13 cellular contexts compared by ENCODE assay signal in genomic region chr5:31771045-31771444, GRCh38.
DNase-seq lines count a peak whose midpoint lies in the region; ATAC-seq and TF ChIP-seq lines count a peak whose summit lies in the region.
"Had no signal": no experiment of that assay in that cellular context is flagged by ENCODE, and none has a peak within 500 bp of the region (broad histone marks: within the 10 kb centered on the region; RNA-seq: fewer than 3 reads in every experiment).

No MANE protein-coding gene starts in this region.

- no peak for TF ChIP-seq CTCF in GM06990 (IDR thresholded peaks at IDR 0.05; ENCODE audit: insufficient read depth, low read length, poor library complexity, severe bottlenecking)

- peak; percentile 92 for ATAC-seq in HG02610 (IDR thresholded peaks at IDR 0.05; ENCODE audit: unreplicated experiment)
- ATAC-seq in HG03378 (IDR thresholded peaks at IDR 0.05; ENCODE audit: unreplicated experiment) = peak; percentile 95
- ATAC-seq: lower lobe of right lung, Panc1 had no signal

- H3K36me3 ChIP-seq in GM06990 (ENCODE audit: control insufficient read depth, insufficient read depth, low read length) = no peaks in the 10 kb centered on the region
- H3K36me3 ChIP-seq: lower lobe of right lung, upper lobe of left lung had no signal

- H3K4me3 ChIP-seq in GM06990 (replicated peaks; ENCODE audit: low read depth, low read length) = no peak overlapping the region
- H3K4me3 ChIP-seq: lower lobe of right lung, upper lobe of left lung had no signal

- H3K27me3 ChIP-seq in GM06990 (replicated peaks; ENCODE audit: control insufficient read depth, insufficient read depth, low read length) = no peaks in the 10 kb centered on the region
- H3K27me3 ChIP-seq: upper lobe of left lung had no signal

- DNase-seq in GM06990 (ENCODE audit: extremely low read depth, insufficient read length) = peak; percentile 19
- DNase-seq in GM19238 (ENCODE audit: insufficient read length, low spot score) = peak; percentile 34
- DNase-seq in stimulated activated naive CD4-positive, alpha-beta T cell treated with Interleukin-2 at 50 U/mL for 16 hours (lab: John Stamatoyannopoulos, UW) = no peak
- no peak for DNase-seq in SW 1271 (lab: John Stamatoyannopoulos, UW)
- no peak for DNase-seq in NCI-H2196 (lab: John Stamatoyannopoulos, UW; ENCODE audit: unreplicated experiment)
- DNase-seq in mesenteric fat pad (ENCODE audit: low spot score) = no peak
- DNase-seq: foreskin melanocyte, lower lobe of right lung, NCI-H1105 treated with DMSO at 0.1 percent for 48 hours, upper lobe of left lung had no signal

Comparison
In these comparisons a context has a peak if more than half of its experiments do, and no peak if none do; other contexts are left out.
1. DNase-seq: peak in GM06990 (single experiment) and GM19238 (single experiment); none in stimulated activated naive CD4-positive, alpha-beta T cell treated with Interleukin-2 at 50 U/mL for 16 hours (single experiment), SW 1271 (0 of 2), NCI-H2196 (single experiment) and mesenteric fat pad (single experiment).